9 cellular contexts compared by ENCODE assay signal in the genomic region with DNA sequence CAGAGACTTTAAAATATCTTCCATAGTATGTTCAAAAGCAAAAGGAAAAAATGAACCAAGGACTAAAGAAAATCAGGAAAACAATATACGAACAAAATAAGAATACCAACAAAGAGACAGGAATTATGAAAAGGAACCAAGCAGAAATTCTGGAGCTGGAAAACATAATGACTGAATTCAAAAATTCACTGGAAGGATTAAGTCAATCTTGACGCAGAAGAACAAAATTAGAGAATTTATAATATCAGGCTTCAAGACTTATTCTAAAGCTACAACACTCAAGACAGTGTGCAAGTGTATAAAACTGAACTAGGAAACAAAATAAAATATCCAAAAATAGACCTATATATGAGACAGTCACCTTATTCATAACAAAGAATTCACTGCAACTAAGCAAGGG. TPM values are rescaled to one million over a fixed set of nuclear protein-coding genes. Genes with fewer than 3 reads are reported as not detected.
"Had no signal": no experiment of that assay in that cellular context is flagged by ENCODE, and none has a peak within 500 bp of the region (broad histone marks: within the 10 kb centered on the region; RNA-seq: fewer than 3 reads in every experiment).

No MANE protein-coding gene starts in this region.

- H3K4me2 ChIP-seq: KMS-11 had no signal

- H3K27ac ChIP-seq: HL-60, KMS-11 had no signal

- DNase-seq: IMR-90, KBM-7, KG1 had no signal

- H3K9ac ChIP-seq: KMS-11 had no signal

- FAIRE-seq: HepG2, HTR-8/SVneo had no signal

- ATAC-seq: HepG2 had no signal

RNA-seq across cellular contexts. Expression of a gene that starts 56.9 kb away (rescaled TPM):
- total RNA-seq: HepG2, HT-29, HT1080 had no signal
- polyA plus RNA-seq: HepG2 had no signal
